10 cellular contexts compared by ENCODE assay signal in the genomic region with DNA sequence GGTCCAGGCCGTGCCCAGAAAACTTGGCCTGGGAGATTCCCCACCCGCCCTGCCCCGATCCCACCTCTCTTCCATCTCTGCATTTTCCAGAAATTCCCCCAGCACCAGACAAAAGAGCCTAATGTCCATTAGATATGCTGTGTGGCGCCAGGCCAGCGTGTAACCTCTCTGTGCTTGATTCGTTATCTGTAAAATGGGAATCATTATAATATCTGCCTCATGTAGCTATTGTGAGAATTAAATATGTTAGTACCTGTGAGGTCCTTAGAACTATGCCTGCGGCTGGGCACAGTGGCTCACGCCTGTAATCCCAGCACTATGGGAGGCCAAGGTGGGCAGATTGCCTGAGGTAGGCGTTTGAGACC. TPM values are rescaled to one million over a fixed set of nuclear protein-coding genes. Genes with fewer than 3 reads are reported as not detected.
A peak's percentile ranks its signal among the peaks of the same experiment; 100 is the strongest.
DNase-seq lines count a peak whose midpoint lies in the region; ATAC-seq, FAIRE-seq and TF ChIP-seq lines count a peak whose summit lies in the region.
"Had no signal": no experiment of that assay in that cellular context is flagged by ENCODE, and none has a peak within 500 bp of the region (broad histone marks: within the 10 kb centered on the region; RNA-seq: fewer than 3 reads in every experiment).

No MANE protein-coding gene starts in this region.

- no peaks in the 10 kb centered on the region for H3K27me3 Mint-ChIP-seq in T-helper 1 cell treated with Interleukin-12 subunit alpha and Interleukin-12 subunit beta and Interleukin-4 antibody, amounts not matched to agents 30 μg/mL and 1 μg/mL, for 36 hours (ENCODE audit: low read depth)
- peaks cover 1% of the 10 kb centered on the region for H3K27me3 Mint-ChIP-seq in HFFc6 (ENCODE audit: insufficient read depth)
- H3K27me3 Mint-ChIP-seq in natural killer cell treated with Interleukin-12 subunit alpha and Interleukin-12 subunit beta and Interleukin-15 and Interleukin-18, amount 100 ng/mL, for 72 hours: no peaks in the 10 kb centered on the region

- H3K9me3 Mint-ChIP-seq in T-helper 1 cell treated with Interleukin-12 subunit alpha and Interleukin-12 subunit beta and Interleukin-4 antibody, amounts not matched to agents 30 μg/mL and 1 μg/mL, for 36 hours: peaks cover 13% of the 10 kb centered on the region
- peaks cover 16% of the 10 kb centered on the region for H3K9me3 Mint-ChIP-seq in HFFc6
- H3K9me3 Mint-ChIP-seq in activated naive CD4-positive, alpha-beta T cell treated with anti-CD3 and anti-CD28 coated beads, Interleukin-2, amount 50 U/mL, for 72 hours: peaks cover 8 to 15% of the 10 kb centered on the region in 2 donors
- peaks cover 8% of the 10 kb centered on the region for H3K9me3 Mint-ChIP-seq in natural killer cell treated with Interleukin-12 subunit alpha and Interleukin-12 subunit beta and Interleukin-15 and Interleukin-18, amount 100 ng/mL, for 72 hours

- H3K4me1 Mint-ChIP-seq in T-helper 1 cell treated with Interleukin-12 subunit alpha and Interleukin-12 subunit beta and Interleukin-4 antibody, amounts not matched to agents 30 μg/mL and 1 μg/mL, for 36 hours (ENCODE audit: low read depth): peaks cover 35% of the 10 kb centered on the region
- H3K4me1 Mint-ChIP-seq in HFFc6 (ENCODE audit: low read depth): peaks cover 52% of the 10 kb centered on the region
- H3K4me1 Mint-ChIP-seq in natural killer cell treated with Interleukin-12 subunit alpha and Interleukin-12 subunit beta and Interleukin-15 and Interleukin-18, amount 100 ng/mL, for 72 hours (ENCODE audit: low read depth in 2 of 2): peaks cover 29 to 39% of the 10 kb centered on the region in 2 donors

- H3K27ac Mint-ChIP-seq in T-helper 1 cell treated with Interleukin-12 subunit alpha and Interleukin-12 subunit beta and Interleukin-4 antibody, amounts not matched to agents 30 μg/mL and 1 μg/mL, for 36 hours: peak overlapping the region; percentile 93
- H3K27ac Mint-ChIP-seq in HFFc6: no peak overlapping the region
- peak overlapping the region; percentile 97 to 98 for H3K27ac Mint-ChIP-seq in activated naive CD4-positive, alpha-beta T cell treated with anti-CD3 and anti-CD28 coated beads, Interleukin-2, amount 50 U/mL, for 72 hours
- H3K27ac Mint-ChIP-seq in natural killer cell treated with Interleukin-12 subunit alpha and Interleukin-12 subunit beta and Interleukin-15 and Interleukin-18, amount 100 ng/mL, for 72 hours: peak overlapping the region; percentile 86 to 87

- ATAC-seq in activated naive CD4-positive, alpha-beta T cell treated with anti-CD3 and anti-CD28 coated beads, Interleukin-2, amount 50 U/mL, for 72 hours: no peak
- no peak for ATAC-seq in natural killer cell treated with Interleukin-12 subunit alpha and Interleukin-12 subunit beta and Interleukin-15 and Interleukin-18, amount 100 ng/mL, for 72 hours

- no peak for TF ChIP-seq POLR2A in H54 (IDR thresholded peaks at IDR 0.05; ENCODE audit: low read depth, low read length)

- no peak for FAIRE-seq in H54 (lab: Jason Lieb, UNC)
- FAIRE-seq: A204.1, HTR-8/SVneo had no signal

- peak overlapping the region; percentile 29 for H3K4me3 Mint-ChIP-seq in T-helper 1 cell treated with Interleukin-12 subunit alpha and Interleukin-12 subunit beta and Interleukin-4 antibody, amounts not matched to agents 30 μg/mL and 1 μg/mL, for 36 hours
- H3K4me3 Mint-ChIP-seq in HFFc6: no peak overlapping the region
- H3K4me3 Mint-ChIP-seq in natural killer cell treated with Interleukin-12 subunit alpha and Interleukin-12 subunit beta and Interleukin-15 and Interleukin-18, amount 100 ng/mL, for 72 hours: peak overlapping the region; percentile 75

- peak; percentile 4; the same call in 1 of the 2 replicates for TF ChIP-seq CTCF in HFFc6 (IDR thresholded peaks at IDR 0.05)

- no peak for DNase-seq in T-helper 1 cell
- no peak for DNase-seq in HFFc6
- no peak for DNase-seq in activated naive CD4-positive, alpha-beta T cell treated with anti-CD3 and anti-CD28 coated beads, Interleukin-2, amount 50 U/mL, for 72 hours (ENCODE audit: low spot score in 2 of 2)
- no peak for DNase-seq in natural killer cell treated with Interleukin-12 subunit alpha and Interleukin-12 subunit beta and Interleukin-15 and Interleukin-18, amount 100 ng/mL, for 72 hours (ENCODE audit: low spot score)
- no peak for DNase-seq in Ammon's horn (ENCODE audit: low spot score)
- DNase-seq in DMS79 treated with DMSO at 0.1 percent for 48 hours (lab: John Stamatoyannopoulos, UW): no peak
- DNase-seq in H54 (ENCODE audit: insufficient read length, low spot score): no peak

- H3K36me3 Mint-ChIP-seq in T-helper 1 cell treated with Interleukin-12 subunit alpha and Interleukin-12 subunit beta and Interleukin-4 antibody, amounts not matched to agents 30 μg/mL and 1 μg/mL, for 36 hours (ENCODE audit: low read depth): peaks cover 38% of the 10 kb centered on the region
- peaks cover 20% of the 10 kb centered on the region for H3K36me3 Mint-ChIP-seq in HFFc6 (ENCODE audit: low read depth)
- H3K36me3 Mint-ChIP-seq in activated naive CD4-positive, alpha-beta T cell treated with anti-CD3 and anti-CD28 coated beads, Interleukin-2, amount 50 U/mL, for 72 hours: peaks cover 19 to 53% of the 10 kb centered on the region in 2 donors
- H3K36me3 Mint-ChIP-seq in natural killer cell treated with Interleukin-12 subunit alpha and Interleukin-12 subunit beta and Interleukin-15 and Interleukin-18, amount 100 ng/mL, for 72 hours: peaks cover 9% of the 10 kb centered on the region

RNA-seq across cellular contexts. Expression of a gene that starts 33.6 kb away (rescaled TPM):
- total RNA-seq in HFFc6 (2021; fragmentation: NEBNext Ultra II Directional; extraction: Animal tissue kit (Norgen Biotek cat#: 25700)): 1 to 10 TPM in 5 of 6 experiments, under 1 TPM in 1; 0.96 to 1.8 (median 1.2) TPM
- total RNA-seq in activated naive CD4-positive, alpha-beta T cell treated with anti-CD3 and anti-CD28 coated beads, Interleukin-2, amount 50 U/mL, for 72 hours: 100 to 1,000 TPM; 103 to 106 TPM
- total RNA-seq in natural killer cell treated with Interleukin-12 subunit alpha and Interleukin-12 subunit beta and Interleukin-15 and Interleukin-18, amount 100 ng/mL, for 72 hours: 10 to 100 TPM; 58.3 to 64.4 TPM

RNA-seq across cellular contexts. Expression of a gene that starts 54.6 kb away (rescaled TPM):
- 10 to 100 TPM; 20.0 to 27.0 (median 23.2) TPM for total RNA-seq in HFFc6 (2021; fragmentation: NEBNext Ultra II Directional; extraction: Animal tissue kit (Norgen Biotek cat#: 25700))
- total RNA-seq in activated naive CD4-positive, alpha-beta T cell treated with anti-CD3 and anti-CD28 coated beads, Interleukin-2, amount 50 U/mL, for 72 hours: 100 to 1,000 TPM; 166 to 218 TPM
- 100 to 1,000 TPM; 213 to 224 TPM for total RNA-seq in natural killer cell treated with Interleukin-12 subunit alpha and Interleukin-12 subunit beta and Interleukin-15 and Interleukin-18, amount 100 ng/mL, for 72 hours

Comparison
In these comparisons a context has a peak if more than half of its experiments do, and no peak if none do; other contexts are left out.
1. RNA of a gene that starts 33.6 kb away (total RNA-seq): 103 to 106 TPM in activated naive CD4-positive, alpha-beta T cell treated with anti-CD3 and anti-CD28 coated beads, Interleukin-2, amount 50 U/mL, for 72 hours and 58.3 to 64.4 TPM in natural killer cell treated with Interleukin-12 subunit alpha and Interleukin-12 subunit beta and Interleukin-15 and Interleukin-18, amount 100 ng/mL, for 72 hours; 0.96 to 1.8 TPM in HFFc6; every median in the first group is over 10 times any median in the second.
2. RNA of a gene that starts 54.6 kb away (total RNA-seq): 213 to 224 TPM in natural killer cell treated with Interleukin-12 subunit alpha and Interleukin-12 subunit beta and Interleukin-15 and Interleukin-18, amount 100 ng/mL, for 72 hours and 166 to 218 TPM in activated naive CD4-positive, alpha-beta T cell treated with anti-CD3 and anti-CD28 coated beads, Interleukin-2, amount 50 U/mL, for 72 hours; 20.0 to 27.0 TPM in HFFc6; every median in the first group is over 4 times any median in the second.